ENCODE assay signal across 25 cellular contexts in the genomic region with DNA sequence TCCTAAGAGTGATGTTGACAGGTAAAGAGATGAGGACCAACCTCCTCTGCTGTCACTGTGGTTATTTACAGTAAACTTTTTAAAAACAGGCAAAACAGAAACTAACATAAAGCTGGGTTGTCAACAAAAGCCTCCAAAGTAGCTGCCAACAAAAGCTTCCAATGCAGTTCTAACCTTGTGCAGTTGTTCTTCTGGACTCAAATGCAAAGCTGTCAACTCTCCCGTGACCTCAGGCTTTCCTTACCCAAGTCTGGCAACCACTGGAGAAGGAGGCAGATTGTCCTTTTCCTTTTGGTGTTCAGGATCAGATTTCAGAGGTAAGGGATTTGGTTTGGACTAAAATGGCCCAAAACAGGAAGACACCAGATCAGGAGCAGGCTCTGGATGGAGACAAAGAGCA.
DNase-seq lines count a peak whose midpoint lies in the region; ATAC-seq and TF ChIP-seq lines count a peak whose summit lies in the region.
"Had no signal": no experiment of that assay in that cellular context is flagged by ENCODE, and none has a peak within 500 bp of the region (broad histone marks: within the 10 kb centered on the region; RNA-seq: fewer than 3 reads in every experiment).

No MANE protein-coding gene starts in this region.

- H3T11ph ChIP-seq in H9 (ENCODE audit: low read length), result no peak overlapping the region

- no peak overlapping the region for H4K8ac ChIP-seq in H9 (replicated peaks; ENCODE audit: insufficient read length, low read depth, low read length)

- H3K9ac ChIP-seq in H9 (ENCODE audit: extremely low read depth, insufficient read length, low read length), result no peak overlapping the region
- no peak overlapping the region for H3K9ac ChIP-seq in neural progenitor cell
- H3K9ac ChIP-seq: GM23248 had no signal

- TF ChIP-seq EP300 in gastroesophageal sphincter (IDR thresholded peaks at IDR 0.05), result no peak

- H3K4me2 ChIP-seq in H9 (ENCODE audit: insufficient read depth, insufficient read length, low read length) (no peak overlapping the region), neural progenitor cell (no peak overlapping the region), OCI-LY7 (ENCODE audit: low read length) (no peak overlapping the region)

- H3K23ac ChIP-seq in H9 (ENCODE audit: insufficient read length, low read depth, low read length), result no peak overlapping the region

- POLR2A ChIA-PET in CD8-positive, alpha-beta memory T cell (lab: Charles Lee), result no interaction called here
- POLR2A ChIA-PET in OCI-LY7 (lab: Charles Lee), result no interaction called here

- H3F3A ChIP-seq in neural progenitor cell (ENCODE audit: low read depth), result no peaks in the 10 kb centered on the region

- H3K56ac ChIP-seq in H9 (ENCODE audit: insufficient read length, low read depth, low read length), result no peak overlapping the region

- H3K36me3 Mint-ChIP-seq in H9 (ENCODE audit: insufficient read depth in 1 of 3, low read depth in 3 of 3) (peaks cover 4 to 55% (median 17%) of the 10 kb centered on the region in 3 experiments; a peak in 6 of 7 replicates), neural progenitor cell (peaks cover 22% of the 10 kb centered on the region)
- H3K36me3 Mint-ChIP-seq in CD8-positive, alpha-beta memory T cell, result peaks cover 0 to 1% (median 0%) of the 10 kb centered on the region in 3 donors
- H3K36me3 Mint-ChIP-seq: activated naive CD4-positive, alpha-beta T cell treated with anti-CD3 and anti-CD28 coated beads, Interleukin-2, amount 50 U/mL, for 72 hours had no signal

- no peak overlapping the region for H3K18ac ChIP-seq in H9 (ENCODE audit: insufficient read length, low read depth, low read length)

- H3K9me2 ChIP-seq in OCI-LY7 (ENCODE audit: insufficient read depth, low read length), result no peaks in the 10 kb centered on the region

- no peak overlapping the region for H2AK5ac ChIP-seq in H9 (ENCODE audit: insufficient read length, low read length)

- DNase-seq in H9 (no peak), choroid plexus epithelial cell (ENCODE audit: low read depth) (peak; percentile 19), neural progenitor cell (ENCODE audit: low spot score) (no peak), NCI-H2196 (lab: John Stamatoyannopoulos, UW; ENCODE audit: unreplicated experiment) (no peak), OCI-LY7 (ENCODE audit: low spot score) (no peak)
- DNase-seq in stimulated activated naive CD8-positive, alpha-beta T cell treated with anti-CD3 and anti-CD28 coated beads, Interleukin-15, amount 100 ng/mL, for 72 hours, result no peak
- DNase-seq in CD8-positive, alpha-beta memory T cell, result no peak
- DNase-seq: activated CD4-positive, alpha-beta T cell treated with anti-CD3 and anti-CD28 coated beads, Interleukin-2, amount 10 ng/mL, durations not matched to agents 7 days and 5 days; cerebellar nuclear complex; DMS79; GM23248; head of caudate nucleus; Kasumi-1; left lung; NCI-H1048; NCI-H2029 treated with DMSO at 0.1 percent for 48 hours; NCI-H510A treated with DMSO at 0.1 percent for 48 hours; Peyer's patch; stimulated activated CD4-positive, alpha-beta T cell treated with anti-CD3 and anti-CD28 coated beads, Interleukin-4, amount 100 ng/mL, for 4 hours had no signal

- H3K9me3 ChIP-seq in H9 (ENCODE audit: control insufficient read depth, low read depth, low read length) (no peaks in the 10 kb centered on the region), gastroesophageal sphincter (no peaks in the 10 kb centered on the region), neural progenitor cell (ENCODE audit: low read depth) (no peaks in the 10 kb centered on the region), OCI-LY7 (ENCODE audit: low read length) (no peaks in the 10 kb centered on the region)
- H3K9me3 ChIP-seq in CD8-positive, alpha-beta memory T cell (ENCODE audit: low read length), result no peaks in the 10 kb centered on the region
- H3K9me3 ChIP-seq: esophagus muscularis mucosa, left lung, Peyer's patch had no signal

- H3K14ac ChIP-seq in H9 (ENCODE audit: insufficient read depth, low read length), result no peak overlapping the region

- H4K91ac ChIP-seq in H9 (ENCODE audit: insufficient read length, low read depth, low read length), result no peak overlapping the region

- H2BK12ac ChIP-seq in H9 (ENCODE audit: insufficient read length, low read depth, low read length), result no peak overlapping the region

- no peak overlapping the region for H2BK5ac ChIP-seq in H9 (ENCODE audit: insufficient read length, low read length)

- no peak overlapping the region for H3K4me3 ChIP-seq in choroid plexus epithelial cell (ENCODE audit: low read depth, low read length)
- H3K4me3 ChIP-seq in gastroesophageal sphincter, result no peak overlapping the region
- H3K4me3 ChIP-seq in neural progenitor cell, result no peak overlapping the region
- no peak overlapping the region for H3K4me3 ChIP-seq in CD8-positive, alpha-beta memory T cell (ENCODE audit: low read length)
- no peak overlapping the region for H3K4me3 ChIP-seq in OCI-LY7 (ENCODE audit: low read depth, low read length, poor library complexity, severe bottlenecking)
- H3K4me3 ChIP-seq: esophagus muscularis mucosa, GM23248, left lung, Peyer's patch had no signal

- TF ChIP-seq POLR2A in gastroesophageal sphincter (IDR thresholded peaks at IDR 0.05), result no peak

- no peaks in the 10 kb centered on the region for H3K79me1 ChIP-seq in H9 (ENCODE audit: insufficient read depth, low read depth, low read length, poor library complexity, severe bottlenecking)

- H3K27me3 Mint-ChIP-seq in H9 (ENCODE audit: low read depth), result no peaks in the 10 kb centered on the region
- peaks cover 5% of the 10 kb centered on the region for H3K27me3 Mint-ChIP-seq in neural progenitor cell (ENCODE audit: insufficient read depth, low read depth)
- H3K27me3 Mint-ChIP-seq in stimulated activated naive CD8-positive, alpha-beta T cell treated with anti-CD3 and anti-CD28 coated beads, Interleukin-15, amount 100 ng/mL, for 72 hours, result no peaks in the 10 kb centered on the region
- no peaks in the 10 kb centered on the region for H3K27me3 Mint-ChIP-seq in CD8-positive, alpha-beta memory T cell
- H3K27me3 Mint-ChIP-seq: activated CD4-positive, alpha-beta T cell treated with anti-CD3 and anti-CD28 coated beads, Interleukin-2, amount 10 ng/mL, durations not matched to agents 7 days and 5 days; B cell; stimulated activated naive CD8-positive, alpha-beta T cell treated with anti-CD3 and anti-CD28 coated beads, Interleukin-15, Interleukin-2, amounts not matched to agents 100 ng/mL and 50 ng/mL, for 24 hours; type B pancreatic cell had no signal

- no peaks in the 10 kb centered on the region for H3K23me2 ChIP-seq in H9 (ENCODE audit: insufficient read length, low read depth, low read length, poor library complexity, severe bottlenecking)

- H3K4me1 Mint-ChIP-seq in H9 (peaks cover 46 to 51% of the 10 kb centered on the region in 2 experiments), neural progenitor cell (peaks cover 34% of the 10 kb centered on the region)
- H3K4me1 Mint-ChIP-seq in stimulated activated naive CD8-positive, alpha-beta T cell treated with anti-CD3 and anti-CD28 coated beads, Interleukin-15, amount 100 ng/mL, for 72 hours, result peaks cover 9% of the 10 kb centered on the region
- H3K4me1 Mint-ChIP-seq in CD8-positive, alpha-beta memory T cell, result peaks cover 0 to 13% (median 3%) of the 10 kb centered on the region in 3 donors
- H3K4me1 Mint-ChIP-seq: B cell had no signal

- H3K27ac ChIP-seq in H9 (ENCODE audit: insufficient read length, low read depth, low read length) (no peak overlapping the region), gastroesophageal sphincter (peak overlapping the region in 3 of 4 donors; percentile 12 to 93 (median 12)), neural progenitor cell (no peak overlapping the region), OCI-LY7 (ENCODE audit: low read depth, low read length, poor library complexity, severe bottlenecking) (no peak overlapping the region)
- no peak overlapping the region for H3K27ac ChIP-seq in CD8-positive, alpha-beta memory T cell (ENCODE audit: low read depth, low read length)
- H3K27ac ChIP-seq: GM23248, left lung, Peyer's patch had no signal

- BruUV-seq in OCI-LY7 (replicated peaks; lab: Mats Ljungman, UMichigan), result no TSS peak

- H3K36me3 ChIP-seq in gastroesophageal sphincter, result peaks cover 0 to 36% of the 10 kb centered on the region in 2 donors
- no peaks in the 10 kb centered on the region for H3K36me3 ChIP-seq in neural progenitor cell
- no peaks in the 10 kb centered on the region for H3K36me3 ChIP-seq in CD8-positive, alpha-beta memory T cell (ENCODE audit: insufficient read depth, low read length)
- no peaks in the 10 kb centered on the region for H3K36me3 ChIP-seq in OCI-LY7 (ENCODE audit: insufficient read depth, low read length)

- H2BK15ac ChIP-seq in H9 (ENCODE audit: low read depth, low read length), result no peak overlapping the region

- H3K4ac ChIP-seq in H9 (ENCODE audit: low read depth, low read length), result no peak overlapping the region

- no peak overlapping the region for H2AFZ ChIP-seq in H9 (ENCODE audit: low read length)
- H2AFZ ChIP-seq in neural progenitor cell (replicated peaks), result no peak overlapping the region
- no peak overlapping the region for H2AFZ ChIP-seq in OCI-LY7 (ENCODE audit: low read length)
- H2AFZ ChIP-seq: GM23248 had no signal

- no peak for TF ChIP-seq CTCF in H9 (conservative IDR thresholded peaks at IDR 0.05)
- no peak for TF ChIP-seq CTCF in choroid plexus epithelial cell (conservative IDR thresholded peaks at IDR 0.05; ENCODE audit: low read depth, low read length)
- TF ChIP-seq CTCF in gastroesophageal sphincter (IDR thresholded peaks at IDR 0.05), result no peak
- TF ChIP-seq CTCF in neural progenitor cell (IDR thresholded peaks at IDR 0.05), result no peak
- TF ChIP-seq CTCF in OCI-LY7 (conservative IDR thresholded peaks at IDR 0.05; ENCODE audit: low read length), result no peak

- CTCF ChIA-PET in CD8-positive, alpha-beta memory T cell (lab: Charles Lee), result no interaction called here
- CTCF ChIA-PET in OCI-LY7 (lab: Charles Lee; ENCODE audit: unreplicated experiment), result no interaction called here

- H3K79me2 ChIP-seq in H9 (ENCODE audit: insufficient read depth, low read length), result no peaks in the 10 kb centered on the region; the same call in 1 of the 2 replicates
- peaks cover 23% of the 10 kb centered on the region for H3K79me2 ChIP-seq in neural progenitor cell (ENCODE audit: low read depth)
- H3K79me2 ChIP-seq in OCI-LY7 (ENCODE audit: insufficient read depth, low read depth, low read length), result no peaks in the 10 kb centered on the region

- peak overlapping the region; percentile 48 to 81 (median 78); a peak in 5 of 7 replicates for H3K27ac Mint-ChIP-seq in H9
- peak overlapping the region; percentile 10 for H3K27ac Mint-ChIP-seq in neural progenitor cell
- H3K27ac Mint-ChIP-seq in stimulated activated naive CD8-positive, alpha-beta T cell treated with anti-CD3 and anti-CD28 coated beads, Interleukin-15, amount 100 ng/mL, for 72 hours, result no peak overlapping the region
- peak overlapping the region in 3 of 8 donors; percentile 51 to 57 (median 55) for H3K27ac Mint-ChIP-seq in CD8-positive, alpha-beta memory T cell
- H3K27ac Mint-ChIP-seq: activated CD4-positive, alpha-beta T cell treated with anti-CD3 and anti-CD28 coated beads, Interleukin-2, amount 10 ng/mL, durations not matched to agents 7 days and 5 days; activated naive CD4-positive, alpha-beta T cell treated with anti-CD3 and anti-CD28 coated beads, Interleukin-2, amount 50 U/mL, for 72 hours; B cell; stimulated activated naive CD8-positive, alpha-beta T cell treated with anti-CD3 and anti-CD28 coated beads, Interleukin-15, Interleukin-2, amounts not matched to agents 100 ng/mL and 50 ng/mL, for 24 hours; type B pancreatic cell had no signal

- ATAC-seq in gastroesophageal sphincter, result no peak
- ATAC-seq in stimulated activated naive CD8-positive, alpha-beta T cell treated with anti-CD3 and anti-CD28 coated beads, Interleukin-15, amount 100 ng/mL, for 72 hours, result no peak
- ATAC-seq: activated naive CD4-positive, alpha-beta T cell treated with anti-CD3 and anti-CD28 coated beads, Interleukin-2, amount 50 U/mL, for 72 hours; left lung had no signal

- H3K27me3 ChIP-seq in H9 (ENCODE audit: insufficient read depth, low read length), result no peaks in the 10 kb centered on the region
- no peaks in the 10 kb centered on the region for H3K27me3 ChIP-seq in gastroesophageal sphincter
- no peaks in the 10 kb centered on the region for H3K27me3 ChIP-seq in neural progenitor cell
- no peaks in the 10 kb centered on the region for H3K27me3 ChIP-seq in CD8-positive, alpha-beta memory T cell (ENCODE audit: insufficient read depth, low read length, poor library complexity, severe bottlenecking)
- H3K27me3 ChIP-seq: esophagus muscularis mucosa, left lung, Peyer's patch had no signal

- no peak overlapping the region for H2BK120ac ChIP-seq in H9 (ENCODE audit: low read depth, low read length, poor library complexity, severe bottlenecking)

- no peak overlapping the region for H3K4me3 Mint-ChIP-seq in H9
- no peak overlapping the region for H3K4me3 Mint-ChIP-seq in neural progenitor cell
- no peak overlapping the region for H3K4me3 Mint-ChIP-seq in stimulated activated naive CD8-positive, alpha-beta T cell treated with anti-CD3 and anti-CD28 coated beads, Interleukin-15, amount 100 ng/mL, for 72 hours
- no peak overlapping the region for H3K4me3 Mint-ChIP-seq in CD8-positive, alpha-beta memory T cell
- H3K4me3 Mint-ChIP-seq: activated CD4-positive, alpha-beta T cell treated with anti-CD3 and anti-CD28 coated beads, Interleukin-2, amount 10 ng/mL, durations not matched to agents 7 days and 5 days; B cell; stimulated activated naive CD8-positive, alpha-beta T cell treated with anti-CD3 and anti-CD28 coated beads, Interleukin-15, Interleukin-2, amounts not matched to agents 100 ng/mL and 50 ng/mL, for 24 hours; type B pancreatic cell had no signal

- intact Hi-C loops in OCI-LY7 (cut with micrococcal nuclease; ENCODE audit: unreplicated experiment), result no loop called here

- H3K9me3 Mint-ChIP-seq in H9 (no peaks in the 10 kb centered on the region), neural progenitor cell (no peaks in the 10 kb centered on the region)
- H3K9me3 Mint-ChIP-seq in stimulated activated naive CD8-positive, alpha-beta T cell treated with anti-CD3 and anti-CD28 coated beads, Interleukin-15, amount 100 ng/mL, for 72 hours, result no peaks in the 10 kb centered on the region
- no peaks in the 10 kb centered on the region for H3K9me3 Mint-ChIP-seq in CD8-positive, alpha-beta memory T cell
- H3K9me3 Mint-ChIP-seq: activated CD4-positive, alpha-beta T cell treated with anti-CD3 and anti-CD28 coated beads, Interleukin-2, amount 10 ng/mL, durations not matched to agents 7 days and 5 days; activated naive CD4-positive, alpha-beta T cell treated with anti-CD3 and anti-CD28 coated beads, Interleukin-2, amount 50 U/mL, for 72 hours; stimulated activated naive CD8-positive, alpha-beta T cell treated with anti-CD3 and anti-CD28 coated beads, Interleukin-15, Interleukin-2, amounts not matched to agents 100 ng/mL and 50 ng/mL, for 24 hours; type B pancreatic cell had no signal

- no CpG with 5 or more reads among the region's 1 CpG for WGBS in H9 (ENCODE audit: extremely low coverage, insufficient read length, low lambda C conversion rate)
- WGBS in gastroesophageal sphincter (ENCODE audit: low coverage in 1 of 2), 2 donors, result 71% methylated on average over 1 of the region's 1 CpG; no CpG with 5 or more reads in 1 of the 2 donors

- H4K20me1 ChIP-seq in H9 (ENCODE audit: control insufficient read depth, insufficient read depth, insufficient read length) (no peaks in the 10 kb centered on the region), neural progenitor cell (ENCODE audit: low read depth) (peaks cover 42% of the 10 kb centered on the region), OCI-LY7 (ENCODE audit: insufficient read depth, low read length) (no peaks in the 10 kb centered on the region)

- H4K5ac ChIP-seq in H9 (ENCODE audit: insufficient read length, low read depth, low read length), result no peak overlapping the region

- peaks cover 6% of the 10 kb centered on the region; the same call in 1 of the 2 replicates for H3K4me1 ChIP-seq in H9 (ENCODE audit: insufficient read depth, low read length)
- H3K4me1 ChIP-seq in gastroesophageal sphincter, result peaks cover 0 to 54% (median 0%) of the 10 kb centered on the region in 3 donors
- H3K4me1 ChIP-seq in neural progenitor cell, result peaks cover 11% of the 10 kb centered on the region
- no peaks in the 10 kb centered on the region for H3K4me1 ChIP-seq in CD8-positive, alpha-beta memory T cell (ENCODE audit: insufficient read depth, low read length)
- H3K4me1 ChIP-seq in OCI-LY7 (ENCODE audit: insufficient read depth, low read length, poor library complexity, severe bottlenecking), result no peaks in the 10 kb centered on the region
- H3K4me1 ChIP-seq: left lung, Peyer's patch had no signal

- H2BK20ac ChIP-seq in H9 (ENCODE audit: low read depth, low read length, poor library complexity, severe bottlenecking), result no peak overlapping the region

Comparison
In these comparisons a context has a peak if more than half of its experiments do, and no peak if none do; other contexts are left out.
1. H3K27ac ChIP-seq: peak in gastroesophageal sphincter (3 of 4); none in H9 (single experiment), neural progenitor cell (single experiment), CD8-positive, alpha-beta memory T cell (single experiment) and OCI-LY7 (single experiment).
2. H3K27ac Mint-ChIP-seq: peak in H9 (3 of 3) and neural progenitor cell (single experiment); none in stimulated activated naive CD8-positive, alpha-beta T cell treated with anti-CD3 and anti-CD28 coated beads, Interleukin-15, amount 100 ng/mL, for 72 hours (0 of 2).